8 cellular contexts compared by ENCODE assay signal in the genomic region with DNA sequence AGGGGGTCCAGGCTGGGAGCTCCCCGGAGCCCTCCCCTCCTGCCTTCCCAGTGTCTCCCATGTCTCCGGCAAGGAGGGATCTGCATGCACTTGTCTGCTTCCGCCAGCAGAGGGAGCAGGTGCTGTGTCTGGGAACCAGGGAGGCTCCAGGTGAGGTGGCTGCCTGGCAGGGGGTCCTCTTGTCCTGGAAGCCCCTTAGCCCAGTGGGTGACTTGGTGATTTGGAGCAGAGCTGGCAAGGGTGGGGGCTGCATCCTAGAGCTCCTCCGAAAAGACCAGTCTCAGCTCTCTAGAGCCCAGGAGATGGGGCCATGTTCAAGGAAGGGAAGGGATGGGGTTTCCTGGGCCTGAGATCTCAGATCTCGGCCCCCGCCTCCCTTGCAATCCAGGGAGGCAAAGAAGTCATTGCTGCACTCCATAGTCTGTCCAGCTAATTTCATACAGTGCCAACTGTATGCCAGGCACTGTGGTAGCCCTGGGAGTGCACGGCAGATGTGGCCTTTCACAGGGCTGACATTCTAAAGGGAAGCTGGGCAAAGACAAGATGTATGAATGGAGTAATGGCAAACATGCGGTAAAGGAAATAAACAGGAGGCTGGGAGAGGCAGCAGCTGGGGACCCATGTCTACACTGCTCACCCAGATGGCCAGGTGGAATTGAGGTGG. TPM values are rescaled to one million over a fixed set of nuclear protein-coding genes. Genes with fewer than 3 reads are reported as not detected.
DNase-seq lines count a peak whose midpoint lies in the region; ATAC-seq lines count a peak whose summit lies in the region.

No MANE protein-coding gene starts in this region.

- no peaks in the 10 kb centered on the region for H3K79me2 ChIP-seq in mesendoderm (ENCODE audit: control insufficient read depth, insufficient read depth, low read length)

- no peak overlapping the region for H3K4me3 ChIP-seq in mesendoderm (ENCODE audit: low read length)

- H3K56ac ChIP-seq in mesendoderm (ENCODE audit: low read length): no peak overlapping the region

- no peaks in the 10 kb centered on the region for H3K79me1 ChIP-seq in mesendoderm (ENCODE audit: low read length)

- no peak overlapping the region for H3K27ac ChIP-seq in mesendoderm (ENCODE audit: low read depth, low read length)

- H2BK15ac ChIP-seq in mesendoderm (replicated peaks; ENCODE audit: low read depth): no peak overlapping the region

- no peak overlapping the region for H3K9ac ChIP-seq in mesendoderm (ENCODE audit: low read length)

- no peak overlapping the region for H2BK120ac ChIP-seq in mesendoderm (ENCODE audit: low read depth, low read length)

- H3K27me3 ChIP-seq in mesendoderm (ENCODE audit: insufficient read depth, low read length, poor library complexity): no peaks in the 10 kb centered on the region

- no peak overlapping the region for H3K4ac ChIP-seq in mesendoderm (ENCODE audit: low read depth, low read length)

- H3K4me2 ChIP-seq in mesendoderm (ENCODE audit: low read length): no peak overlapping the region

- no peaks in the 10 kb centered on the region for H3K36me3 ChIP-seq in mesendoderm (ENCODE audit: control insufficient read depth, insufficient read depth, low read length)

- DNase-seq in DMS153 (lab: John Stamatoyannopoulos, UW) (peak; percentile 13), NCI-H748 (lab: John Stamatoyannopoulos, UW; ENCODE audit: unreplicated experiment) (peak; percentile 54), mesendoderm (peak; percentile 75)
- DNase-seq in activated CD8-positive, alpha-beta memory T cell treated with anti-CD3 and anti-CD28 coated beads for 4 hours (ENCODE audit: low read depth in 2 of 2): peak; percentile 36 to 38
- DNase-seq in effector CD4-positive, alpha-beta T cell: peak; percentile 67
- peak; percentile 45 to 58 for DNase-seq in stimulated activated CD8-positive, alpha-beta memory T cell treated with anti-CD3 and anti-CD28 coated beads, Interleukin-2, amount 100 ng/mL, for 48 hours (ENCODE audit: low read depth in 2 of 2)

- H4K8ac ChIP-seq in mesendoderm (ENCODE audit: low read depth, low read length): no peak overlapping the region

- H4K5ac ChIP-seq in mesendoderm (ENCODE audit: low read length): no peak overlapping the region

- WGBS in mesendoderm (ENCODE audit: extremely low coverage, insufficient coverage, low lambda C conversion rate): no CpG with 5 or more reads among the region's 8 CpGs

- no peak overlapping the region for H2BK5ac ChIP-seq in mesendoderm (ENCODE audit: low read length)

- no peak overlapping the region for H3K23ac ChIP-seq in mesendoderm (ENCODE audit: low read length)

- H2AK5ac ChIP-seq in mesendoderm (ENCODE audit: low read length): no peak overlapping the region

- H3K4me1 ChIP-seq in mesendoderm (ENCODE audit: control insufficient read depth, low read depth, low read length): peaks cover 2% of the 10 kb centered on the region

- ATAC-seq in HG03139 (IDR thresholded peaks at IDR 0.05; ENCODE audit: unreplicated experiment) (peak; percentile 56), GM18861 (IDR thresholded peaks at IDR 0.05; ENCODE audit: unreplicated experiment) (no peak)

- H3K18ac ChIP-seq in mesendoderm (ENCODE audit: low read length): no peak overlapping the region

RNA-seq across cellular contexts. Expression of a gene that starts 20.4 kb away (rescaled TPM):
- 0.98 TPM for polyA plus RNA-seq in mesendoderm (2013, experiment 1 of 2)
- 0.90 TPM for polyA plus RNA-seq in mesendoderm (2013, experiment 2 of 2)

RNA-seq across cellular contexts. Expression of a gene that starts 55.3 kb away (rescaled TPM):
- polyA plus RNA-seq in mesendoderm (2013, experiment 1 of 2): 9.5 TPM
- 8.5 TPM for polyA plus RNA-seq in mesendoderm (2013, experiment 2 of 2)

RNA-seq across cellular contexts. Expression of a gene that starts 57.5 kb away (rescaled TPM):
- 0.01 TPM for polyA plus RNA-seq in mesendoderm (2013, experiment 1 of 2)
- 0.03 TPM for polyA plus RNA-seq in mesendoderm (2013, experiment 2 of 2)

Comparison
In these comparisons a context has a peak if more than half of its experiments do, and no peak if none do; other contexts are left out.
1. DNase-seq: peak in every context shown above with its lines; median percentile 75 in mesendoderm; 67 in effector CD4-positive, alpha-beta T cell; 54 in NCI-H748; 52 in stimulated activated CD8-positive, alpha-beta memory T cell treated with anti-CD3 and anti-CD28 coated beads, Interleukin-2, amount 100 ng/mL, for 48 hours; 37 in activated CD8-positive, alpha-beta memory T cell treated with anti-CD3 and anti-CD28 coated beads for 4 hours; 13 in DMS153.